In the genomic region with DNA sequence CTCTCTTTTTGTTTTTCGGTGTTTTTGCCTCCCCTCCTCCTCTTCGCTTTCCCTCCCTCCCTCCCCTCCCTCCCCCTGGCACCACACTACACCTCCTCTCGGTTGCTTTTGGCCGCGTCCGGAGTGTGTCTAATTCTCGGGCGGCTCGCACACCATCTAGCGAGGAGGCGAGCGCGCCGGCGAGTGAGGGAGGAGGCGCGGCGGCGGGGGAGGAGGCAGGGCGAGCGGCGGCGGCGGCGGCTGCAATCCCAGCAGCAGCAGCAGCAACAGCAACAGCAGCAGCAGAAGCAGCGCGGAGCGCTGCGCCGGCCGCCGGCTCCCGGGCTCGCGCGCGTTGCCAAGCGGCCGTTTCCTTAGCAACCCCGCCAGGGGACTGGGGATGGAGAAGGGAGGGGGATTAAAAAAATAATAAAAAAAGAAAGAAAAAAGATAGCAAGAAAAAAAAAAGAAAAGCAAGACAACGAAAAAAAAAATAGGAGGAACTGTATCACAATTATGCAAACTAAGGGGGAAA, we compare ENCODE assay signal across 8 cellular contexts. TPM values are rescaled to one million over a fixed set of nuclear protein-coding genes. Genes with fewer than 3 reads are reported as not detected.
DNase-seq lines count a peak whose midpoint lies in the region; ATAC-seq and TF ChIP-seq lines count a peak whose summit lies in the region.

No MANE protein-coding gene starts in this region.

- peak overlapping the region; percentile 42 for H3K9ac ChIP-seq in endodermal cell (ENCODE audit: extremely low read depth, low read length, poor library complexity, severe bottlenecking)

- DNase-seq in BJ (ENCODE audit: low read depth): peak; percentile 54
- DNase-seq in NCI-H345 (lab: John Stamatoyannopoulos, UW): peak; percentile 90
- DNase-seq in activated CD4-positive, alpha-beta memory T cell treated with anti-CD3 and anti-CD28 coated beads, Interleukin-2, amount 10 ng/mL, durations not matched to agents 7 days and 5 days: peak; percentile 51
- DNase-seq in endodermal cell: peak; percentile 93
- peak; percentile 82 to 95 for DNase-seq in lung microvascular endothelial cell (ENCODE audit: low read depth in 2 of 2)
- peak in 2 of 3 donors; percentile 51 to 54 for DNase-seq in stimulated activated CD4-positive, alpha-beta T cell treated with anti-CD3 and anti-CD28 coated beads, TNF-alpha, amount 100 ng/mL, for 48 hours (ENCODE audit: low read depth in 3 of 3)

- POLR2A ChIA-PET in BJ (lab: Charles Lee): no interaction called here
- POLR2A ChIA-PET in activated CD4-positive, alpha-beta memory T cell treated with anti-CD3 and anti-CD28 coated beads, Interleukin-2, amount 10 ng/mL, durations not matched to agents 7 days and 5 days (lab: Charles Lee): no interaction called here

- ATAC-seq in GM19324 (IDR thresholded peaks at IDR 0.05; ENCODE audit: low FRiP score, unreplicated experiment) (peak; percentile 66), HG03354 (IDR thresholded peaks at IDR 0.05; ENCODE audit: poor library complexity, severe bottlenecking, unreplicated experiment) (peak; percentile 75)

- TF ChIP-seq CTCF in BJ (IDR thresholded peaks at IDR 0.05; ENCODE audit: insufficient read depth, low read depth, low read length): peak; percentile 22; the same call in 1 of the 2 replicates
- TF ChIP-seq CTCF in endodermal cell (conservative IDR thresholded peaks at IDR 0.05): no peak

- H3K27ac Mint-ChIP-seq in activated CD4-positive, alpha-beta memory T cell treated with anti-CD3 and anti-CD28 coated beads, Interleukin-2, amount 10 ng/mL, durations not matched to agents 7 days and 5 days: no peak overlapping the region
- no peak overlapping the region for H3K27ac Mint-ChIP-seq in endodermal cell

- WGBS in endodermal cell (ENCODE audit: insufficient coverage in 1 of 2, insufficient read length in 1 of 2), 2 experiments: 0% methylated on average over 1 to 41 of the region's 41 CpGs

- H3K4me3 ChIP-seq in BJ (ENCODE audit: low read depth, low read length) (peak overlapping the region; percentile 66), endodermal cell (ENCODE audit: low read length) (peak overlapping the region; percentile 95)

- H3K36me3 Mint-ChIP-seq in activated CD4-positive, alpha-beta memory T cell treated with anti-CD3 and anti-CD28 coated beads, Interleukin-2, amount 10 ng/mL, durations not matched to agents 7 days and 5 days (ENCODE audit: low read depth): no peaks in the 10 kb centered on the region
- no peaks in the 10 kb centered on the region for H3K36me3 Mint-ChIP-seq in endodermal cell (ENCODE audit: low read depth)

- peaks cover 20% of the 10 kb centered on the region for H3K27me3 Mint-ChIP-seq in activated CD4-positive, alpha-beta memory T cell treated with anti-CD3 and anti-CD28 coated beads, Interleukin-2, amount 10 ng/mL, durations not matched to agents 7 days and 5 days
- peaks cover 45% of the 10 kb centered on the region for H3K27me3 Mint-ChIP-seq in endodermal cell (ENCODE audit: insufficient read depth)

- CTCF ChIA-PET in BJ (lab: Yijun Ruan, JAX): interaction anchor here (0.6 to 2.0 kb wide), 2 partner anchors 13 to 96 kb away, joined by 3 to 4 read pairs; no protein-coding TSS in a partner anchor
- CTCF ChIA-PET in activated CD4-positive, alpha-beta memory T cell treated with anti-CD3 and anti-CD28 coated beads, Interleukin-2, amount 10 ng/mL, durations not matched to agents 7 days and 5 days (lab: Charles Lee): no interaction called here

- H3K27ac ChIP-seq in endodermal cell (ENCODE audit: low read depth, low read length): peak overlapping the region; percentile 81

- no peaks in the 10 kb centered on the region for H3K4me1 ChIP-seq in endodermal cell (ENCODE audit: control insufficient read depth, insufficient read depth, low read length)

- no peak overlapping the region for H3K4me3 Mint-ChIP-seq in activated CD4-positive, alpha-beta memory T cell treated with anti-CD3 and anti-CD28 coated beads, Interleukin-2, amount 10 ng/mL, durations not matched to agents 7 days and 5 days
- H3K4me3 Mint-ChIP-seq in endodermal cell: no peak overlapping the region

- no peaks in the 10 kb centered on the region for H3K9me3 ChIP-seq in endodermal cell (ENCODE audit: control insufficient read depth, low read length)

- H3K27me3 ChIP-seq in BJ (ENCODE audit: control insufficient read depth, insufficient read depth, low read length) (no peaks in the 10 kb centered on the region), endodermal cell (ENCODE audit: control insufficient read depth, insufficient read depth, low read length, poor library complexity, severe bottlenecking) (peaks cover 48% of the 10 kb centered on the region)

- H3K36me3 ChIP-seq in BJ (ENCODE audit: control insufficient read depth, insufficient read depth, low read length): no peaks in the 10 kb centered on the region
- no peaks in the 10 kb centered on the region for H3K36me3 ChIP-seq in endodermal cell (ENCODE audit: control insufficient read depth, insufficient read depth, low read length)

- H3K4me1 Mint-ChIP-seq in activated CD4-positive, alpha-beta memory T cell treated with anti-CD3 and anti-CD28 coated beads, Interleukin-2, amount 10 ng/mL, durations not matched to agents 7 days and 5 days: peaks cover 13% of the 10 kb centered on the region
- peaks cover 6% of the 10 kb centered on the region for H3K4me1 Mint-ChIP-seq in endodermal cell

- H3K9me3 Mint-ChIP-seq in activated CD4-positive, alpha-beta memory T cell treated with anti-CD3 and anti-CD28 coated beads, Interleukin-2, amount 10 ng/mL, durations not matched to agents 7 days and 5 days: no peaks in the 10 kb centered on the region
- no peaks in the 10 kb centered on the region for H3K9me3 Mint-ChIP-seq in endodermal cell

RNA-seq across cellular contexts. Expression of a gene that starts 0.4 kb away (rescaled TPM):
- 15.4 and 30.6 TPM in 2 replicates for polyA plus RNA-seq in BJ (2011; rRNA removed)
- 25.0 and 27.0 TPM in 2 replicates for polyA minus RNA-seq in BJ (2011; rRNA and poly(A)+ RNA removed)
- not detected for total RNA-seq in activated CD4-positive, alpha-beta memory T cell treated with anti-CD3 and anti-CD28 coated beads, Interleukin-2, amount 10 ng/mL, durations not matched to agents 7 days and 5 days
- 1 to 10 TPM; 1.5 to 2.1 TPM for total RNA-seq in endodermal cell
- polyA plus RNA-seq in endodermal cell (2013, experiment 1 of 2): 1.7 TPM
- polyA plus RNA-seq in endodermal cell (2013, experiment 2 of 2): 1.7 TPM
- under 0.01 and 0.44 TPM in 2 replicates for total RNA-seq in lung microvascular endothelial cell

Comparison
In these comparisons a context has a peak if more than half of its experiments do, and no peak if none do; other contexts are left out.
1. Peak in every context shown above with its lines: DNase-seq, ATAC-seq, H3K4me3 ChIP-seq and H3K27ac ChIP-seq.